In the genomic region with DNA sequence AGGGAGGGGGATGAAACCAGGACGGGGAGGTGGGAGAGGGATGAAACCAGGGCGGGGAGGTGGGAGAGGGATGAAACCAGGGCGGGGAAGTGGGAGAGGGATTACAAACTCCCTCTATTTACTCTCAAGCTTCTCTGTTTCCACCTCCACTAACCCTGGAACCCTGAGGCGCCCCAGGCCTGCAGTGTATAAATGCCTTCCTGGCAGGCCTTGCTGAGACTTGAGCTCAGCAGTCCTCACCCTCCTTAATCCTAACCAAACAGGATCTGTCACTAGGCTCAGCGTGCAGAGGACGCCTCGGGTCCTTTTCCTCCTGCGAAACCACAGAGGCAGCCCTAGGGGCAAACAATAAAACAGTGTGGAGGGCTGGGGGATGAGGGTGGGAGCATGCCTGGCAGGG, we compare ENCODE assay signal across 1 cellular context.
TF ChIP-seq lines count a peak whose summit lies in the region.

No MANE protein-coding gene starts in this region.

TF ChIP-seq in HCT116, 20 proteins besides CTCF, POLR2A, EP300 and RAD21 (continued from another document):
- TF ChIP-seq TCF7L2 (IDR thresholded peaks at IDR 0.05; ENCODE audit: borderline replicate concordance, extremely low read depth, insufficient read depth, insufficient read length) (no peak), EZH2phosphoT487 (IDR thresholded peaks at IDR 0.05; ENCODE audit: borderline replicate concordance) (no peak), YY1 (IDR thresholded peaks at IDR 0.05; ENCODE audit: extremely low read depth, insufficient replicate concordance, low read depth, low read length) (no peak), SIN3A (IDR thresholded peaks at IDR 0.05; ENCODE audit: low read depth) (no peak), SRF (IDR thresholded peaks at IDR 0.05; ENCODE audit: low read depth) (no peak), POLR2AphosphoS5 (IDR thresholded peaks at IDR 0.05; ENCODE audit: low read depth, low read length) (no peak), FOSL1 (IDR thresholded peaks at IDR 0.05; ENCODE audit: low read depth) (no peak)
- TF ChIP-seq, protein P1, sequence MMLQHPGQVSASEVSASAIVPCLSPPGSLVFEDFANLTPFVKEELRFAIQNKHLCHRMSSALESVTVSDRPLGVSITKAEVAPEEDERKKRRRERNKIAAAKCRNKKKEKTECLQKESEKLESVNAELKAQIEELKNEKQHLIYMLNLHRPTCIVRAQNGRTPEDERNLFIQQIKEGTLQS (IDR thresholded peaks at IDR 0.05), result no peak
- TF ChIP-seq, protein P2, sequence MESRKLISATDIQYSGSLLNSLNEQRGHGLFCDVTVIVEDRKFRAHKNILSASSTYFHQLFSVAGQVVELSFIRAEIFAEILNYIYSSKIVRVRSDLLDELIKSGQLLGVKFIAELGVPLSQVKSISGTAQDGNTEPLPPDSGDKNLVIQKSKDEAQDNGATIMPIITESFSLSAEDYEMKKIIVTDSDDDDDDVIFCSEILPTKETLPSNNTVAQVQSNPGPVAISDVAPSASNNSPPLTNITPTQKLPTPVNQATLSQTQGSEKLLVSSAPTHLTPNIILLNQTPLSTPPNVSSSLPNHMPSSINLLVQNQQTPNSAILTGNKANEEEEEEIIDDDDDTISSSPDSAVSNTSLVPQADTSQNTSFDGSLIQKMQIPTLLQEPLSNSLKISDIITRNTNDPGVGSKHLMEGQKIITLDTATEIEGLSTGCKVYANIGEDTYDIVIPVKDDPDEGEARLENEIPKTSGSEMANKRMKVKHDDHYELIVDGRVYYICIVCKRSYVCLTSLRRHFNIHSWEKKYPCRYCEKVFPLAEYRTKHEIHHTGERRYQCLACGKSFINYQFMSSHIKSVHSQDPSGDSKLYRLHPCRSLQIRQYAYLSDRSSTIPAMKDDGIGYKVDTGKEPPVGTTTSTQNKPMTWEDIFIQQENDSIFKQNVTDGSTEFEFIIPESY (IDR thresholded peaks at IDR 0.05; ENCODE audit: extremely low read depth, insufficient replicate concordance, low read length), result no peak
